Comparison of ENCODE assay signal across 6 cellular contexts in genomic region chr20:54922096-54922495, GRCh38.
"Had no signal": no experiment of that assay in that cellular context is flagged by ENCODE, and none has a peak within 500 bp of the region (broad histone marks: within the 10 kb centered on the region; RNA-seq: fewer than 3 reads in every experiment).

No MANE protein-coding gene starts in this region.

- DNase-seq: IMR-90, Karpas-422, KBM-7 had no signal

- H3K4me3 ChIP-seq: K562 had no signal

- H3K4me2 ChIP-seq: KMS-11 had no signal

- FAIRE-seq: K562 had no signal

- H3K27ac ChIP-seq: HL-60, KMS-11 had no signal

- ATAC-seq: K562 had no signal

- H3K9ac ChIP-seq: KMS-11 had no signal
